ENCODE assay signal across 8 cellular contexts in genomic region chr6:53794720-53795253, GRCh38. TPM values are rescaled to one million over a fixed set of nuclear protein-coding genes. Genes with fewer than 3 reads are reported as not detected.
A peak's percentile ranks its signal among the peaks of the same experiment; 100 is the strongest.
DNase-seq lines count a peak whose midpoint lies in the region; ATAC-seq and TF ChIP-seq lines count a peak whose summit lies in the region.

LRRC1 (plus strand) TSS chr6:53795005; CDS start chr6:53795257, 252 bp downstream.

- peak; percentile 63 for ATAC-seq in CD4-positive, alpha-beta T cell (ENCODE audit: poor library complexity)
- ATAC-seq in GM19351 (IDR thresholded peaks at IDR 0.05; ENCODE audit: unreplicated experiment) (peak; percentile 65), HG03469 (IDR thresholded peaks at IDR 0.05; ENCODE audit: unreplicated experiment) (peak; percentile 43)

- no peaks in the 10 kb centered on the region for H3K9me3 Mint-ChIP-seq in CD4-positive, alpha-beta T cell

- no peaks in the 10 kb centered on the region for H3K36me3 ChIP-seq in endocrine pancreas (ENCODE audit: control insufficient read depth, insufficient read depth, low read length)
- H3K36me3 ChIP-seq in mesodermal cell (ENCODE audit: control insufficient read depth, insufficient read depth, low read length), result no peaks in the 10 kb centered on the region

- peaks cover 5% of the 10 kb centered on the region for H3K36me3 Mint-ChIP-seq in CD4-positive, alpha-beta T cell (ENCODE audit: low read depth)

- H3K4me1 Mint-ChIP-seq in CD4-positive, alpha-beta T cell (ENCODE audit: low read depth), result peaks cover 34% of the 10 kb centered on the region

- POLR2A ChIA-PET in CD4-positive, alpha-beta T cell (lab: Charles Lee), result interaction anchor here (0.8 to 1.8 kb wide), 6 partner anchors 22 to 447 kb away, joined by 3 to 6 read pairs (median 4); partner anchors contain the start of gene GCLC

- CTCF ChIA-PET in CD4-positive, alpha-beta T cell (lab: Charles Lee), result no interaction called here

- intact Hi-C loops in CD4-positive, alpha-beta T cell (cut with DNase I, micrococcal nuclease), result loop anchor here (5.0 to 10.0 kb wide), 7 partner anchors 147 to 1517 kb away; partner anchors contain the start of genes EFHC1 (in 1 of the 2) and GCLC (in 1 of the 2)

- peak; percentile 65 to 82 (median 76) for DNase-seq in CD4-positive, alpha-beta T cell
- peak; percentile 70 for DNase-seq in NCI-H82 treated with DMSO at 0.1 percent for 48 hours (lab: John Stamatoyannopoulos, UW; ENCODE audit: unreplicated experiment)
- DNase-seq in activated CD8-positive, alpha-beta memory T cell treated with anti-CD3 and anti-CD28 coated beads for 48 hours (ENCODE audit: low read depth in 2 of 3, low spot score in 2 of 3), result peak; percentile 74 to 78 (median 74)
- peak; percentile 73 for DNase-seq in stimulated activated CD8-positive, alpha-beta memory T cell treated with anti-CD3 and anti-CD28 coated beads, Interleukin-15, amount 100 ng/mL, for 24 hours (ENCODE audit: low read depth)

- TF ChIP-seq CTCF in CD4-positive, alpha-beta T cell (IDR thresholded peaks at IDR 0.05), result no peak

- peak within 1 kb of the TSS; percentile 82 for H3K27ac Mint-ChIP-seq in CD4-positive, alpha-beta T cell

- 0% methylated on average over 54 to 57 of the region's 68 CpGs for WGBS in mesodermal cell (ENCODE audit: insufficient coverage in 2 of 2), 2 experiments

- H3K27me3 Mint-ChIP-seq in CD4-positive, alpha-beta T cell, result peaks cover 13% of the 10 kb centered on the region

- no peak within 1 kb of the TSS for H3K27ac ChIP-seq in CD4-positive, alpha-beta T cell (ENCODE audit: low read depth, low read length)
- H3K27ac ChIP-seq in mesodermal cell (ENCODE audit: low read depth, low read length, severe bottlenecking), result peak within 1 kb of the TSS; percentile 36

- no peaks in the 10 kb centered on the region for H3K9me3 ChIP-seq in CD4-positive, alpha-beta T cell (ENCODE audit: control insufficient read depth, low read length)
- H3K9me3 ChIP-seq in endocrine pancreas (ENCODE audit: control insufficient read depth, low read length) (no peaks in the 10 kb centered on the region), mesodermal cell (ENCODE audit: control insufficient read depth, low read length) (no peaks in the 10 kb centered on the region)

- H3K4me3 ChIP-seq in endocrine pancreas (ENCODE audit: control insufficient read depth, insufficient read depth, low read length) (peak within 1 kb of the TSS; percentile 93), mesodermal cell (ENCODE audit: extremely low read depth, insufficient read depth, low read length, poor library complexity, severe bottlenecking) (peak within 1 kb of the TSS; percentile 72)

- H3K9ac ChIP-seq in endocrine pancreas (ENCODE audit: control insufficient read depth, insufficient read depth, low read length), result peak within 1 kb of the TSS; percentile 77

- peaks cover 13% of the 10 kb centered on the region for H3K27me3 ChIP-seq in CD4-positive, alpha-beta T cell (ENCODE audit: control insufficient read depth, insufficient read depth, low read length)
- no peaks in the 10 kb centered on the region for H3K27me3 ChIP-seq in endocrine pancreas (ENCODE audit: control insufficient read depth, insufficient read depth, low read length)

- H3K4me3 Mint-ChIP-seq in CD4-positive, alpha-beta T cell, result peak within 1 kb of the TSS; percentile 97

- no peaks in the 10 kb centered on the region for H3K4me1 ChIP-seq in endocrine pancreas (ENCODE audit: control insufficient read depth, insufficient read depth, low read length)
- H3K4me1 ChIP-seq in mesodermal cell (ENCODE audit: control insufficient read depth, insufficient read depth, low read length, poor library complexity, severe bottlenecking), result peaks cover 12% of the 10 kb centered on the region

RNA-seq across cellular contexts. Expression of gene LRRC1, which starts in this region (rescaled TPM):
- total RNA-seq in CD4-positive, alpha-beta T cell, result 1 to 10 TPM in 1 of 2 experiments, under 1 TPM in 1; 0.78 to 1.1 TPM
- 5.1 TPM for polyA plus RNA-seq in mesodermal cell (2013, experiment 1 of 2)
- 6.5 TPM for polyA plus RNA-seq in mesodermal cell (2013, experiment 2 of 2)
